In genomic region chr17:51455931-51456330, GRCh38 we compare ENCODE assay signal across 15 cellular contexts.
DNase-seq lines count a peak whose midpoint lies in the region; ATAC-seq and FAIRE-seq lines count a peak whose summit lies in the region.
"Had no signal": no experiment of that assay in that cellular context is flagged by ENCODE, and none has a peak within 500 bp of the region (broad histone marks: within the 10 kb centered on the region; RNA-seq: fewer than 3 reads in every experiment).

No MANE protein-coding gene starts in this region.

- no peak for ATAC-seq in GM18873 (IDR thresholded peaks at IDR 0.05; ENCODE audit: low FRiP score, unreplicated experiment)
- ATAC-seq: CD8-positive, alpha-beta T cell; GM12878 had no signal

- FAIRE-seq in RCC 7860 (lab: Jason Lieb, UNC), result no peak
- FAIRE-seq: GM12878 had no signal

- DNase-seq in A172 (ENCODE audit: low spot score) (peak; percentile 41), HT1080 (ENCODE audit: low read depth) (peak; percentile 16), RCC 7860 (ENCODE audit: low spot score) (peak; percentile 35), myocyte (ENCODE audit: low read depth) (peak; percentile 20), NCI-H2107 treated with DMSO at 0.1 percent for 48 hours (lab: John Stamatoyannopoulos, UW; ENCODE audit: unreplicated experiment) (no peak), NCI-H187 (lab: John Stamatoyannopoulos, UW) (no peak), anterior cingulate cortex (lab: John Stamatoyannopoulos, UW) (no peak)
- DNase-seq: Calu3; CD8-positive, alpha-beta T cell; DMS79 treated with DMSO at 0.1 percent for 48 hours; EL; GOT3; H9 had no signal

Comparison
In these comparisons a context has a peak if more than half of its experiments do, and no peak if none do; other contexts are left out.
1. DNase-seq: peak in A172 (single experiment), HT1080 (single experiment), RCC 7860 (single experiment) and myocyte (single experiment); none in NCI-H2107 treated with DMSO at 0.1 percent for 48 hours (single experiment), NCI-H187 (0 of 2) and anterior cingulate cortex (0 of 58).